20 cellular contexts compared by ENCODE assay signal in the genomic region with DNA sequence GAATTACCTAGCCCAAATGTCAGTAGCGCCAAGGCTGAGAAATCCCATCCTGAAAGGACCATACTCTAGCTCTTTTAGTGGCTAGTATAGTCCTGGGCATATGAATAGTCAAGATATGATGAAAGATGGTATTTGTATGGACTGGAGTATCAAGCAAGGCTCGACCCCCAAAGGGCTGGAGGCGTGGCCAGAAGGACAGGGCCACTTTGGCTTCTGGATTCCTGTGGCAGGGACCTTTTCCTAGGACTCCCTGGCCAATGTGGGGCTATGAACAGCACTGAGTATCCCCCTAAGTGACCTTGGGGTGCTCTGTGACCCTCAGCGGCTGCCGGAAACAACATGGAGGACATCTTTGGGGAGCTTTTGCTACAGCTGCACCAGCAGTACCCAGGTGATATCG.
"Had no signal": no experiment of that assay in that cellular context is flagged by ENCODE, and none has a peak within 500 bp of the region (broad histone marks: within the 10 kb centered on the region; RNA-seq: fewer than 3 reads in every experiment).

No MANE protein-coding gene starts in this region.

- H3K4me3 Mint-ChIP-seq: activated CD4-positive, alpha-beta memory T cell treated with anti-CD3 and anti-CD28 coated beads for 36 hours; activated naive CD8-positive, alpha-beta T cell; activated T-cell treated with anti-CD3 and anti-CD28 coated beads, Interleukin-2, amount 50 U/mL, for 72 hours; natural killer cell had no signal

- H3K9me3 Mint-ChIP-seq: activated CD4-positive, alpha-beta memory T cell treated with anti-CD3 and anti-CD28 coated beads for 36 hours; activated T-cell treated with anti-CD3 and anti-CD28 coated beads, Interleukin-2, amount 50 U/mL, for 72 hours; natural killer cell had no signal

- H3K27ac ChIP-seq: gastroesophageal sphincter, heart left ventricle, left lung, neutrophil, parathyroid adenoma, tibial nerve had no signal

- H3K4me3 ChIP-seq: gastroesophageal sphincter, heart left ventricle, left lung, tibial nerve had no signal

- H3K27me3 ChIP-seq: gastroesophageal sphincter, heart left ventricle, left lung, neutrophil, tibial nerve had no signal

- H3K36me3 Mint-ChIP-seq: natural killer cell had no signal

- ATAC-seq: activated T-cell treated with anti-CD3 and anti-CD28 coated beads, Interleukin-2, amount 50 U/mL, for 72 hours; esophagus mucosa; gastroesophageal sphincter; heart left ventricle; left lung; natural killer cell; stimulated activated naive CD8-positive, alpha-beta T cell treated with anti-CD3 and anti-CD28 coated beads, Interleukin-15, Interleukin-2, amounts not matched to agents 100 U/mL and 50 U/mL, for 24 hours had no signal

- H3K27ac Mint-ChIP-seq: activated CD4-positive, alpha-beta memory T cell treated with anti-CD3 and anti-CD28 coated beads for 36 hours; activated naive CD8-positive, alpha-beta T cell; activated T-cell treated with anti-CD3 and anti-CD28 coated beads, Interleukin-2, amount 50 U/mL, for 72 hours; natural killer cell had no signal

- H3K9me3 ChIP-seq: gastroesophageal sphincter, heart left ventricle, left lung, neutrophil, tibial nerve had no signal

- DNase-seq: activated CD4-positive, alpha-beta memory T cell treated with anti-CD3 and anti-CD28 coated beads for 36 hours; activated CD8-positive, alpha-beta memory T cell treated with anti-CD3 and anti-CD28 coated beads, Interleukin-2, amount 50 U/mL, for 4 hours; activated gamma-delta T cell; activated T-cell treated with anti-CD3 and anti-CD28 coated beads, Interleukin-2, amount 50 U/mL, for 72 hours; cerebellar nuclear complex; cortex of kidney; left lung; mammary epithelial cell; natural killer cell; stimulated activated CD4-positive, alpha-beta T cell treated with anti-CD3 and anti-CD28 coated beads, Interleukin-12 subunit alpha, Interleukin-12 subunit beta, amount 100 ng/mL, for 4 hours; stimulated activated CD4-positive, alpha-beta T cell treated with anti-CD3 and anti-CD28 coated beads, Interleukin-1b, Interleukin-23, amount 100 ng/mL, for 48 hours; stimulated activated naive CD8-positive, alpha-beta T cell treated with anti-CD3 and anti-CD28 coated beads, Interleukin-15, Interleukin-2, amounts not matched to agents 100 U/mL and 50 U/mL, for 24 hours; substantia nigra had no signal

- H3K27me3 Mint-ChIP-seq: activated CD4-positive, alpha-beta memory T cell treated with anti-CD3 and anti-CD28 coated beads for 36 hours; activated naive CD8-positive, alpha-beta T cell had no signal

- H3K4me1 ChIP-seq: parathyroid adenoma had no signal
